Comparison of ENCODE assay signal across 1 cellular context in the genomic region with DNA sequence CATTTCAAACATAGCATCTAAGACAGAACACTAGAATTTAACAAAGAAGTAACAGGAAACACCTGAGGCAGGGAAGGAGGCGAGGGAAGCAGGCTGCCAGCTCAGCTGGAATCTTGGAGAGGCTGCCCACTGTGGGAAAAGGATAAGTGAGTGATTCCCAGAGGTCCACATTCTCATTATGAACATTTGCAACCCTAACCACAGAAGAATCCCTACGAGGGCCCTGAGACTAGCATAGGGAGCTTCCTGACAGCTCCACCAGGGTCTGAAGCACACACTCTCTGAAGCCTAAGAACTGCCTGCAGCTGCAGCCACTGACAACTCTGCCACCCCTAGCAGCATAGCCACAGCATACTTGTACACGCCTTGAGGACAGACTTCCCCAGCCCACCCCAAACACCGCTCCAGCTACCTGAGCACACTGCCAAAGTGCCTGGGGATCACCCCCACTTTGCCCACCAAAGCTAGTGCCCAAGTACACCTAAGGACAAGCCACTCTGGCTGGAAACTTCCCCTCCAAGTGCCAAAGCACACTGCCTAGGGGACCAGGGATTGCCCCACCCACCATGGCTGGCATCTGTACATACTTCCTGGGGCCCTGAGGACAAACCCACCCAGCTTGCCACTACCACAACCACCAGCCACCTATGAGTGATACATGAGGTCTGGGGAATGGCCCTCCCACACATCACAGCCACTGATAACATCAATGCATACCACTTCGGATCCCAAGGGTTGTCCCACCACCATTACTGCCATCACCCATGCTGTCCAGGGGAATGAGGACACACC.
TF ChIP-seq lines count a peak whose summit lies in the region.

No MANE protein-coding gene starts in this region.

TF ChIP-seq in H1, 55 proteins besides CTCF, POLR2A, EP300 and RAD21:
- no peak for TF ChIP-seq GTF2F1 (IDR thresholded peaks at IDR 0.05; ENCODE audit: borderline replicate concordance, low read depth, low read length)
- TF ChIP-seq, protein P1, sequence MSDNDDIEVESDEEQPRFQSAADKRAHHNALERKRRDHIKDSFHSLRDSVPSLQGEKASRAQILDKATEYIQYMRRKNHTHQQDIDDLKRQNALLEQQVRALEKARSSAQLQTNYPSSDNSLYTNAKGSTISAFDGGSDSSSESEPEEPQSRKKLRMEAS (IDR thresholded peaks at IDR 0.05): no peak
- TF ChIP-seq TAF7 (optimal IDR thresholded peaks at IDR 0.05; ENCODE audit: borderline replicate concordance, low read depth, low read length): no peak
- no peak for TF ChIP-seq TBP (IDR thresholded peaks at IDR 0.05; ENCODE audit: low read depth, low read length)
- no peak for TF ChIP-seq BRCA1 (IDR thresholded peaks at IDR 0.05; ENCODE audit: low read depth, low read length)
